Comparison of ENCODE assay signal across 9 cellular contexts in genomic region chr1:212698467-212699103, GRCh38. TPM values are rescaled to one million over a fixed set of nuclear protein-coding genes. Genes with fewer than 3 reads are reported as not detected.
DNase-seq lines count a peak whose midpoint lies in the region; ATAC-seq and TF ChIP-seq lines count a peak whose summit lies in the region.
"Had no signal": no experiment of that assay in that cellular context is flagged by ENCODE, and none has a peak within 500 bp of the region (broad histone marks: within the 10 kb centered on the region; RNA-seq: fewer than 3 reads in every experiment).

No MANE protein-coding gene starts in this region.

- H2BK12ac ChIP-seq in neuronal stem cell (ENCODE audit: low read length): no peak overlapping the region

- H3K23ac ChIP-seq in neuronal stem cell (ENCODE audit: low read depth, low read length, poor library complexity): no peak overlapping the region

- no peak for DNase-seq in MCF 10A (ENCODE audit: unreplicated experiment)
- DNase-seq in neuronal stem cell (ENCODE audit: low spot score): no peak
- no peak for DNase-seq in stimulated activated CD4-positive, alpha-beta T cell treated with anti-CD3 and anti-CD28 coated beads, Interleukin-15, amount 100 ng/mL, for 24 hours
- no peak for DNase-seq in NCI-H1048 (lab: John Stamatoyannopoulos, UW)
- no peak for DNase-seq in ecto neural progenitor cell (ENCODE audit: low spot score)
- no peak for DNase-seq in SKM-1 treated with dmso at 0.1 percent for 144 hours (lab: John Stamatoyannopoulos, UW; ENCODE audit: unreplicated experiment)

- no peaks in the 10 kb centered on the region for H3K9me3 Mint-ChIP-seq in MCF 10A (ENCODE audit: unreplicated experiment)

- H3K14ac ChIP-seq in neuronal stem cell (ENCODE audit: low read length): no peak overlapping the region

- peak overlapping the region in 1 of 2 donors; percentile 43 for H3K4me3 ChIP-seq in neuronal stem cell (ENCODE audit: low read length in 2 of 2)

- peak overlapping the region; percentile 90 for H2AFZ ChIP-seq in neuronal stem cell (ENCODE audit: low read length)

- H3K4ac ChIP-seq in neuronal stem cell (ENCODE audit: low read length): no peak overlapping the region

- H2BK15ac ChIP-seq in neuronal stem cell (ENCODE audit: low read length): peak overlapping the region; percentile 24

- H2AK5ac ChIP-seq in neuronal stem cell (ENCODE audit: low read depth, low read length): peak overlapping the region; percentile 24

- H3K36me3 ChIP-seq in neuronal stem cell (replicated peaks in 1 of 2; ENCODE audit: control insufficient read depth in 2 of 2, insufficient read depth in 2 of 2, low read length in 2 of 2): no peaks in the 10 kb centered on the region

- POLR2A ChIA-PET in MCF 10A (lab: Yijun Ruan, JAX): interaction anchor here (0.7 to 1.9 kb wide), 4 partner anchors 9 to 86 kb away, joined by 3 to 6 read pairs (median 3); no protein-coding TSS in a partner anchor

- peaks cover 5 to 11% of the 10 kb centered on the region in 2 donors for H3K4me1 ChIP-seq in neuronal stem cell (ENCODE audit: control insufficient read depth in 2 of 2, insufficient read depth in 1 of 2, low read depth in 1 of 2, low read length in 2 of 2)

- peaks cover 64% of the 10 kb centered on the region for H3K27me3 Mint-ChIP-seq in MCF 10A (ENCODE audit: insufficient read depth, unreplicated experiment)

- intact Hi-C loops in MCF 10A (cut with micrococcal nuclease): loop anchor here (1.0 to 2.0 kb wide), 3 partner anchors 32 to 84 kb away; no protein-coding TSS in a partner anchor

- H3K27ac ChIP-seq in neuronal stem cell (replicated peaks; ENCODE audit: low read length): no peak overlapping the region
- H3K27ac ChIP-seq: VCaP had no signal

- no peaks in the 10 kb centered on the region for H3K79me1 ChIP-seq in neuronal stem cell (ENCODE audit: low read depth, low read length)

- H4K91ac ChIP-seq in neuronal stem cell (ENCODE audit: low read depth, low read length, poor library complexity): no peak overlapping the region

- H3K9me3 ChIP-seq in neuronal stem cell (replicated peaks in 1 of 2; ENCODE audit: control insufficient read depth in 2 of 2, insufficient read depth in 1 of 2, low read depth in 1 of 2, low read length in 2 of 2): no peaks in the 10 kb centered on the region

- peak; percentile 6 for ATAC-seq in GM18505 (IDR thresholded peaks at IDR 0.05; ENCODE audit: unreplicated experiment)
- peak; percentile 2 for ATAC-seq in HG02763 (IDR thresholded peaks at IDR 0.05; ENCODE audit: unreplicated experiment)

- no peak for TF ChIP-seq POLR2A in GM18505 (IDR thresholded peaks at IDR 0.05; ENCODE audit: borderline replicate concordance, extremely low read depth, insufficient read depth, insufficient read length)

- H3K27ac Mint-ChIP-seq in MCF 10A (ENCODE audit: low read depth, unreplicated experiment): no peak overlapping the region

- H2BK120ac ChIP-seq in neuronal stem cell (ENCODE audit: low read depth, low read length): no peak overlapping the region

- WGBS in neuronal stem cell (ENCODE audit: extremely low coverage in 2 of 2, insufficient read length in 2 of 2, insufficient replicate concordance in 1 of 2), 2 donors: no CpG with 5 or more reads among the region's 12 CpGs

- peaks cover 10 to 66% (median 40%) of the 10 kb centered on the region in 3 experiments for H3K27me3 ChIP-seq in neuronal stem cell (ENCODE audit: control insufficient read depth in 3 of 3, insufficient read depth in 3 of 3, low read depth in 1 of 3, low read length in 3 of 3)

- BruUV-seq in MCF 10A (replicated peaks; lab: Mats Ljungman, UMichigan): no TSS peak

- peaks cover 12% of the 10 kb centered on the region for H3K4me1 Mint-ChIP-seq in MCF 10A (ENCODE audit: insufficient read depth, unreplicated experiment)

- no peak for TF ChIP-seq CTCF in MCF 10A (IDR thresholded peaks at IDR 0.05; ENCODE audit: unreplicated experiment)

- no peak overlapping the region for H4K8ac ChIP-seq in neuronal stem cell (ENCODE audit: low read depth, low read length)

- H3K18ac ChIP-seq in neuronal stem cell (ENCODE audit: low read length): peak overlapping the region; percentile 53

- H2BK5ac ChIP-seq in neuronal stem cell (ENCODE audit: low read length): no peak overlapping the region

- H3K9ac ChIP-seq in neuronal stem cell (ENCODE audit: low read depth, low read length, poor library complexity): no peak overlapping the region

- CTCF ChIA-PET in MCF 10A (lab: Yijun Ruan, JAX): interaction anchor here (0.6 to 2.4 kb wide), 15 partner anchors 9 to 430 kb away, joined by 3 to 8 read pairs (median 3); partner anchors contain the start of genes NSL1, PACC1 and TATDN3

- peak overlapping the region; percentile 95 for H3K4me2 ChIP-seq in neuronal stem cell (ENCODE audit: insufficient read depth, low read length, poor library complexity, severe bottlenecking)

- H3K4me3 Mint-ChIP-seq in MCF 10A (ENCODE audit: unreplicated experiment): peak overlapping the region; percentile 71

- no peaks in the 10 kb centered on the region for H3K36me3 Mint-ChIP-seq in MCF 10A (ENCODE audit: insufficient read depth, unreplicated experiment)

RNA-seq across cellular contexts. Expression of gene BATF3, which starts 1.1 kb away (rescaled TPM):
- total RNA-seq in MCF 10A (2022): 0.96 and 1.5 TPM in 2 replicates
- 1.5 TPM for polyA plus RNA-seq in neuronal stem cell (2013, experiment 1 of 2)
- 1.4 TPM for polyA plus RNA-seq in neuronal stem cell (2013, experiment 2 of 2)
